24 cellular contexts compared by ENCODE assay signal in the genomic region with DNA sequence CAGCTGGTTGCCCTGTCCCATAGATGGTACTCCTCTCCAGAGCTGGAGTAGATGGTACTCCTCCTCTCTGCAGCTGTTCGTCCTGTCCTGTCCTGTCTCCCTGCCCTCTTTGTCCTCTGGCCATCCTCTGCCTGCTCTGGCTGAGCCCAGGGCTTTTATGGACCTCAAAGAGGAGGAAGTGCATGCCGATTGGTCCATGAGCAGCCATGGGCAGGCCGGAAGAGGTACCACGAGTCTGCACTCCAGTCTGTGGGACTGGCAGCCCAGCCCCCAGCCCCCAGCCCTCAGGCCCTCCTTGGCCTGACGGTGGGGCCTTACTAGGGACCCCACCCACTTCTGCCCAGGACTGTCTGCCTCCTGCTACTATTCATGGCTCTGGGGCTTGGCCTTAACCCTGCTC. TPM values are rescaled to one million over a fixed set of nuclear protein-coding genes. Genes with fewer than 3 reads are reported as not detected.
DNase-seq lines count a peak whose midpoint lies in the region; ATAC-seq, FAIRE-seq and TF ChIP-seq lines count a peak whose summit lies in the region.
"Had no signal": no experiment of that assay in that cellular context is flagged by ENCODE, and none has a peak within 500 bp of the region (broad histone marks: within the 10 kb centered on the region; RNA-seq: fewer than 3 reads in every experiment).

No MANE protein-coding gene starts in this region.

- H3K18ac ChIP-seq in H1 (ENCODE audit: extremely low read depth, low read length) (no peak overlapping the region), trophoblast cell (ENCODE audit: low read length) (no peak overlapping the region)

- no peak for FAIRE-seq in H1 (lab: Jason Lieb, UNC)
- FAIRE-seq in HepG2 (lab: Jason Lieb, UNC) = no peak
- FAIRE-seq: A204.1, D721Med, G401.6, GM12891 had no signal

- H3K79me2 ChIP-seq in H1 (ENCODE audit: control insufficient read depth in 1 of 2, insufficient read depth in 2 of 2, low read length in 2 of 2) (no peaks in the 10 kb centered on the region), HepG2 (ENCODE audit: insufficient read depth, low read length) (no peaks in the 10 kb centered on the region), trophoblast cell (ENCODE audit: control insufficient read depth, insufficient read depth, low read length, poor library complexity) (no peaks in the 10 kb centered on the region)

- no peak overlapping the region for H3K14ac ChIP-seq in H1 (ENCODE audit: insufficient read length)
- H3K14ac ChIP-seq in trophoblast cell (ENCODE audit: low read length) = no peak overlapping the region

- no peak overlapping the region for H3K56ac ChIP-seq in H1 (replicated peaks; ENCODE audit: insufficient read length, low read depth, low read length)

- no peaks in the 10 kb centered on the region for H3K23me2 ChIP-seq in H1 (ENCODE audit: low read depth, low read length)

- H4K20me1 ChIP-seq in H1 (replicated peaks in 1 of 2; ENCODE audit: control insufficient read depth in 1 of 2, insufficient read depth in 2 of 2, low read length in 2 of 2) = no peaks in the 10 kb centered on the region
- no peaks in the 10 kb centered on the region for H4K20me1 ChIP-seq in HepG2 (ENCODE audit: insufficient read depth, low read length)
- H4K20me1 ChIP-seq: BLaER1 had no signal

- no peak overlapping the region for H4K91ac ChIP-seq in H1 (replicated peaks; ENCODE audit: insufficient read length, low read length)
- no peak overlapping the region for H4K91ac ChIP-seq in trophoblast cell (ENCODE audit: low read depth, low read length)

- no peak overlapping the region for H3K4me3 ChIP-seq in H1 (ENCODE audit: extremely low read depth in 1 of 4, insufficient read depth in 2 of 4, low read depth in 3 of 4, low read length in 4 of 4)
- peak overlapping the region in 1 of 3 experiments; percentile 50; a peak in 1 of 6 replicates for H3K4me3 ChIP-seq in HepG2 (replicated peaks in 1 of 3; ENCODE audit: insufficient read depth in 1 of 3, low read depth in 2 of 3, low read length in 3 of 3)
- H3K4me3 ChIP-seq in trophoblast cell (ENCODE audit: low read depth, low read length) = peak overlapping the region; percentile 25
- H3K4me3 ChIP-seq: BLaER1 had no signal

- CTCF ChIA-PET in H1 (lab: Charles Lee; ENCODE audit: partially characterized antibody) (interaction anchor here (1.0 to 4.6 kb wide), 5 partner anchors 9 to 41 kb away, joined by 3 to 35 read pairs (median 5); no protein-coding TSS in a partner anchor), HepG2 (lab: Yijun Ruan, JAX; ENCODE audit: low intra/inter-chr PET ratio, low total read pairs) (no interaction called here)

- H3K9ac ChIP-seq in H1 (replicated peaks in 1 of 4; ENCODE audit: extremely low read depth in 1 of 4, low read depth in 3 of 4, low read length in 3 of 4) (no peak overlapping the region), HepG2 (ENCODE audit: insufficient read depth, low read depth, low read length) (no peak overlapping the region), trophoblast cell (ENCODE audit: low read length) (peak overlapping the region; percentile 50)
- H3K9ac ChIP-seq: BLaER1 had no signal

- H3K23ac ChIP-seq in H1 (ENCODE audit: insufficient read length) (no peak overlapping the region), trophoblast cell (ENCODE audit: low read length) (no peak overlapping the region)

- H4K8ac ChIP-seq in H1 (ENCODE audit: extremely low read depth, insufficient read depth, low read length) (no peak overlapping the region), trophoblast cell (ENCODE audit: low read depth, low read length) (no peak overlapping the region)

- in situ Hi-C loops in HepG2 (cut with HindIII; ENCODE audit: extremely low pct_ligation_motif_present, low pct_unique_long_range_greater_than_20kb) = loop anchor here (5.0 kb wide), 1 partner anchor 44 kb away; no protein-coding TSS in a partner anchor

- no peak overlapping the region for H4K12ac ChIP-seq in trophoblast cell (ENCODE audit: low read depth, low read length)

- H2BK120ac ChIP-seq in H1 (replicated peaks; ENCODE audit: low read depth, low read length) (no peak overlapping the region), trophoblast cell (ENCODE audit: insufficient read depth, low read length, poor library complexity) (no peak overlapping the region)

- intact Hi-C loops in HepG2 (cut with micrococcal nuclease; ENCODE audit: unreplicated experiment) = no loop called here
- intact Hi-C loops in left colon (cut with DNase I, micrococcal nuclease) = no loop called here

- no TSS peak for BruUV-seq in HepG2 (replicated peaks; lab: Mats Ljungman, UMichigan)

- WGBS in H1 (ENCODE audit: extremely low coverage in 1 of 2, insufficient coverage in 1 of 2, insufficient read length in 1 of 2, insufficient replicate concordance in 2 of 2, low coverage in 1 of 2, low lambda C conversion rate in 2 of 2, missing lambda C conversion rate in 1 of 2), 2 experiments = 73% methylated on average over 4 of the region's 5 CpGs; no CpG with 5 or more reads in 1 of the 2 experiments
- WGBS in HepG2 (ENCODE audit: low lambda C conversion rate) = 0% methylated on average over 5 of the region's 5 CpGs
- no CpG with 5 or more reads among the region's 5 CpGs for WGBS in trophoblast cell (ENCODE audit: extremely low coverage, insufficient coverage, insufficient read length)

- H3K4me1 ChIP-seq in H1 (replicated peaks in 1 of 4; ENCODE audit: control insufficient read depth in 3 of 4, insufficient read depth in 4 of 4, low read length in 3 of 4) (no peaks in the 10 kb centered on the region), HepG2 (ENCODE audit: insufficient read depth, low read length) (no peaks in the 10 kb centered on the region), trophoblast cell (ENCODE audit: control insufficient read depth in 1 of 2, insufficient read depth in 2 of 2, low read length in 2 of 2) (peaks cover 0 to 3% of the 10 kb centered on the region in 2 experiments)
- H3K4me1 ChIP-seq: BE2C, BLaER1 had no signal

- no peak for TF ChIP-seq RAD21 in H1 (IDR thresholded peaks at IDR 0.05 in 1 of 2, conservative IDR thresholded peaks at IDR 0.05 in 1 of 2; ENCODE audit: low read depth in 2 of 2, low read length in 2 of 2)
- no peak for TF ChIP-seq RAD21 in HepG2 (CRISPR knock-in tag; IDR thresholded peaks at IDR 0.05)

- H4K5ac ChIP-seq in H1 (ENCODE audit: insufficient read length, low read depth, low read length) = no peak overlapping the region

- no peak overlapping the region for H2BK5ac ChIP-seq in H1 (ENCODE audit: low read depth, low read length)
- H2BK5ac ChIP-seq in trophoblast cell (ENCODE audit: low read depth, low read length, poor library complexity) = no peak overlapping the region

- no peak overlapping the region for H2AFZ ChIP-seq in H1 (ENCODE audit: low read length)
- H2AFZ ChIP-seq in HepG2 (ENCODE audit: low read length) = no peak overlapping the region
- H2AFZ ChIP-seq in trophoblast cell (ENCODE audit: insufficient read depth, low read length, poor library complexity) = no peak overlapping the region

- H3K79me1 ChIP-seq in H1 (ENCODE audit: low read depth, low read length) (no peaks in the 10 kb centered on the region), trophoblast cell (ENCODE audit: low read length) (no peaks in the 10 kb centered on the region)

- H2BK15ac ChIP-seq in H1 (ENCODE audit: low read length) = no peak overlapping the region

- H2BK12ac ChIP-seq in H1 (ENCODE audit: low read depth, low read length) (no peak overlapping the region), trophoblast cell (ENCODE audit: low read length) (no peak overlapping the region)

- H3K27ac ChIP-seq in H1 (ENCODE audit: low read depth, low read length) = no peak overlapping the region
- H3K27ac ChIP-seq in HepG2 (ENCODE audit: extremely low read length, insufficient read depth, low read length) = no peak overlapping the region
- H3K27ac ChIP-seq in trophoblast cell (ENCODE audit: low read depth, low read length) = no peak overlapping the region
- H3K27ac ChIP-seq: BLaER1 had no signal

- H2AK5ac ChIP-seq in H1 (ENCODE audit: low read depth, low read length) (peak overlapping the region; percentile 24; the same call in 1 of the 2 replicates), trophoblast cell (ENCODE audit: low read length) (no peak overlapping the region)

- TF ChIP-seq EP300 in H1 (IDR thresholded peaks at IDR 0.05; ENCODE audit: borderline replicate concordance in 1 of 2, low read depth in 2 of 2, low read length in 2 of 2) = no peak
- TF ChIP-seq EP300 in HepG2 (IDR thresholded peaks at IDR 0.05; ENCODE audit: low read depth in 2 of 2, low read length in 2 of 2) = no peak
- TF ChIP-seq EP300 in HepG2 (CRISPR knock-in tag; IDR thresholded peaks at IDR 0.05; ENCODE audit: borderline replicate concordance) = no peak

- no peak overlapping the region for H2BK20ac ChIP-seq in H1 (ENCODE audit: low read length)

- DNase-seq in H1 (ENCODE audit: low read depth in 1 of 2, low spot score in 2 of 2) = no peak
- DNase-seq in HepG2 (ENCODE audit: low spot score) = no peak
- no peak for DNase-seq in trophoblast cell
- DNase-seq in left colon = no peak
- DNase-seq in germinal center (ENCODE audit: low spot score) = no peak
- DNase-seq in NCI-H524 (lab: John Stamatoyannopoulos, UW) = no peak
- DNase-seq: 8988T; ACHN; BE2C; C1 segment of cervical spinal cord; Caco-2; Calu3; CD4-positive, alpha-beta memory T cell; CD4-positive, CD25-positive, alpha-beta regulatory T cell; CD8-positive, alpha-beta memory T cell; DMS79 treated with DMSO at 0.1 percent for 48 hours; GF-D8 had no signal

- no peaks in the 10 kb centered on the region for H3K36me3 ChIP-seq in H1 (ENCODE audit: control insufficient read depth in 2 of 4, insufficient read depth in 4 of 4, low read length in 3 of 4)
- H3K36me3 ChIP-seq in HepG2 (replicated peaks in 1 of 2; ENCODE audit: control insufficient read depth in 1 of 2, insufficient read depth in 2 of 2, low read length in 2 of 2) = no peaks in the 10 kb centered on the region
- no peaks in the 10 kb centered on the region for H3K36me3 ChIP-seq in trophoblast cell (ENCODE audit: control insufficient read depth in 1 of 2, insufficient read depth in 2 of 2, low read length in 2 of 2)
- H3K36me3 ChIP-seq: BE2C, BLaER1 had no signal

- no peak for TF ChIP-seq POLR2A in H1 (IDR thresholded peaks at IDR 0.05; ENCODE audit: control extremely low read depth in 1 of 2, low read depth in 2 of 2, low read length in 2 of 2)
- peak in 1 of 2 experiments; percentile 56; a peak in 2 of 4 replicates for TF ChIP-seq POLR2A in HepG2 (IDR thresholded peaks at IDR 0.05; ENCODE audit: insufficient read depth in 1 of 2, low read depth in 2 of 2, low read length in 2 of 2)

- H3K4me2 ChIP-seq in H1 (ENCODE audit: insufficient read depth in 1 of 2, low read depth in 2 of 2, low read length in 2 of 2) = no peak overlapping the region
- H3K4me2 ChIP-seq in HepG2 (ENCODE audit: low read depth, low read length) = peak overlapping the region; percentile 48
- no peak overlapping the region for H3K4me2 ChIP-seq in trophoblast cell (ENCODE audit: low read length)
- H3K4me2 ChIP-seq: BLaER1 had no signal

- peak; percentile 72 for ATAC-seq in HepG2
- no peak for ATAC-seq in left colon

- POLR2A ChIA-PET in H1 (lab: Charles Lee; ENCODE audit: partially characterized antibody) = interaction anchor here (0.8 to 2.9 kb wide), 3 partner anchors 9 to 268 kb away, joined by 3 to 8 read pairs (median 3); no protein-coding TSS in a partner anchor
- POLR2A ChIA-PET in HepG2 (lab: Yijun Ruan, JAX) = interaction anchor here (1.1 kb wide), 1 partner anchor 9 kb away, joined by 3 read pairs; no protein-coding TSS in a partner anchor

- TF ChIP-seq CTCF in H1 (IDR thresholded peaks at IDR 0.05; ENCODE audit: control extremely low read depth in 1 of 3, insufficient read depth in 1 of 3, low read depth in 1 of 3, low read length in 3 of 3) = no peak
- no peak for TF ChIP-seq CTCF in HepG2 (CRISPR knock-in tag; IDR thresholded peaks at IDR 0.05)

- H3K9me3 ChIP-seq in H1 (ENCODE audit: insufficient read depth in 2 of 2, low read depth in 1 of 2, low read length in 1 of 2) (peaks cover 0 to 7% of the 10 kb centered on the region in 2 experiments; a peak in 2 of 4 replicates), HepG2 (ENCODE audit: low read length) (peaks cover 15% of the 10 kb centered on the region), trophoblast cell (ENCODE audit: insufficient read depth, low read depth, low read length) (peaks cover 16% of the 10 kb centered on the region)

- H3K4ac ChIP-seq in H1 (replicated peaks; ENCODE audit: insufficient read length, low read depth, low read length) = no peak overlapping the region
- no peak overlapping the region for H3K4ac ChIP-seq in trophoblast cell (ENCODE audit: low read depth, low read length)

- no peaks in the 10 kb centered on the region for H3K27me3 ChIP-seq in H1 (replicated peaks in 1 of 4; ENCODE audit: control insufficient read depth in 3 of 4, extremely low read depth in 1 of 4, insufficient read depth in 3 of 4, low read length in 3 of 4)
- H3K27me3 ChIP-seq in HepG2 (ENCODE audit: control insufficient read depth in 1 of 2, insufficient read depth in 2 of 2, low read length in 2 of 2) = no peaks in the 10 kb centered on the region
- H3K27me3 ChIP-seq in trophoblast cell (ENCODE audit: insufficient read depth, low read length) = no peaks in the 10 kb centered on the region
- H3K27me3 ChIP-seq: BE2C, BLaER1 had no signal

RNA-seq across cellular contexts. Expression of a gene that starts 27.0 kb away (rescaled TPM):
- 0.73 and 1.4 TPM in 2 replicates for total RNA-seq in H1 (2021; fragmentation: NEBNext Ultra II Directional; extraction: Animal tissue kit (Norgen Biotek cat#: 25700))
- polyA plus RNA-seq in H1 (2011; rRNA removed) (1.3 and 1.7 TPM in 2 replicates), HepG2 (2011; rRNA removed) (not detected in 2 replicates)
- polyA plus RNA-seq in H1 (2011; cell fraction: cytosol; rRNA removed) = 1.5 TPM
- 0.39 TPM for polyA plus RNA-seq in H1 (2011; cell fraction: nucleus; rRNA removed)
- polyA plus RNA-seq in H1 (2012, experiment 1 of 2) = 1.1 to 1.6 TPM (median 1.3 TPM) in 4 replicates
- polyA plus RNA-seq in H1 (2012, experiment 2 of 2) = 1.9 TPM
- polyA plus RNA-seq in H1 (2013, experiment 1 of 2) = 1.0 TPM
- 1.0 TPM for polyA plus RNA-seq in H1 (2013, experiment 2 of 2)
- polyA minus RNA-seq in H1 (2011; rRNA and poly(A)+ RNA removed) = 1.8 and 2.0 TPM in 2 replicates
- polyA minus RNA-seq in H1 (2011; cell fraction: cytosol; rRNA and poly(A)+ RNA removed) = not detected
- 1.00 TPM for polyA minus RNA-seq in H1 (2011; cell fraction: nucleus; rRNA and poly(A)+ RNA removed)
- total RNA-seq in HepG2 (2016; rRNA removed; fragmentation: Illumina TruSeq; extraction: Trizol) (not detected in 2 replicates), left colon (1 to 10 TPM; 1.3 to 1.4 TPM)
- total RNA-seq in HepG2 (2016; cell fraction: cytosol; rRNA removed; fragmentation: Illumina TruSeq; extraction: Trizol; ENCODE audit: low read depth) = not detected in 2 replicates
- not detected in 2 replicates for total RNA-seq in HepG2 (2016; cell fraction: insoluble cytoplasmic fraction; rRNA removed; fragmentation: Illumina TruSeq; extraction: Trizol)
- total RNA-seq in HepG2 (2016; cell fraction: membrane; rRNA removed; fragmentation: Illumina TruSeq; extraction: Trizol) = not detected in 2 replicates
- not detected in 2 replicates for total RNA-seq in HepG2 (2016; cell fraction: nucleus; rRNA removed; fragmentation: Illumina TruSeq; extraction: Trizol)
- not detected in 2 replicates for polyA plus RNA-seq in HepG2 (2011; cell fraction: cytosol; rRNA removed)
- not detected in 2 replicates for polyA plus RNA-seq in HepG2 (2011; cell fraction: nucleus; rRNA removed)
- polyA plus RNA-seq in HepG2 (2012) = not detected in 2 replicates
- polyA plus RNA-seq in HepG2 (2016; cell fraction: cytosol; fragmentation: Illumina TruSeq; extraction: Trizol; ENCODE audit: low read depth) = not detected in 2 replicates
- not detected in 2 replicates for polyA plus RNA-seq in HepG2 (2016; cell fraction: insoluble cytoplasmic fraction; fragmentation: Illumina TruSeq; extraction: Trizol; ENCODE audit: low read depth)
- polyA plus RNA-seq in HepG2 (2016; cell fraction: membrane; fragmentation: Illumina TruSeq; extraction: Trizol; ENCODE audit: low read depth) = not detected in 2 replicates
- not detected in 2 replicates for polyA plus RNA-seq in HepG2 (2016; cell fraction: nucleus; fragmentation: Illumina TruSeq; extraction: Trizol; ENCODE audit: insufficient read depth, low read depth)
- polyA minus RNA-seq in HepG2 (2011; rRNA and poly(A)+ RNA removed; ENCODE audit: low replicate concordance) = not detected in 2 replicates
- polyA minus RNA-seq in HepG2 (2011; cell fraction: cytosol; rRNA and poly(A)+ RNA removed) = not detected in 2 replicates
- polyA minus RNA-seq in HepG2 (2011; cell fraction: nucleus; rRNA and poly(A)+ RNA removed) = not detected in 2 replicates
- polyA plus RNA-seq in trophoblast cell (2013) = 0.23 and 0.24 TPM in 2 replicates
- total RNA-seq: Caco-2, Calu3 had no signal

RNA-seq across cellular contexts. Expression of a gene that starts 27.2 kb away (rescaled TPM):
- total RNA-seq in H1 (2021; fragmentation: NEBNext Ultra II Directional; extraction: Animal tissue kit (Norgen Biotek cat#: 25700)) = 1.1 and 1.3 TPM in 2 replicates
- 2.5 and 3.6 TPM in 2 replicates for polyA plus RNA-seq in H1 (2011; rRNA removed)
- 2.1 TPM for polyA plus RNA-seq in H1 (2011; cell fraction: cytosol; rRNA removed)
- polyA plus RNA-seq in H1 (2011; cell fraction: nucleus; rRNA removed) = 2.9 TPM
- 0.54 to 1.8 TPM (median 1.5 TPM) in 4 replicates for polyA plus RNA-seq in H1 (2012, experiment 1 of 2)
- 1.7 TPM for polyA plus RNA-seq in H1 (2012, experiment 2 of 2)
- 1.4 TPM for polyA plus RNA-seq in H1 (2013, experiment 1 of 2)
- polyA plus RNA-seq in H1 (2013, experiment 2 of 2) = 1.4 TPM
- 1.3 and 3.8 TPM in 2 replicates for polyA minus RNA-seq in H1 (2011; rRNA and poly(A)+ RNA removed)
- polyA minus RNA-seq in H1 (2011; cell fraction: cytosol; rRNA and poly(A)+ RNA removed) = 2.5 TPM
- polyA minus RNA-seq in H1 (2011; cell fraction: nucleus; rRNA and poly(A)+ RNA removed) = 4.5 TPM
- not detected in 2 replicates for total RNA-seq in HepG2 (2016; rRNA removed; fragmentation: Illumina TruSeq; extraction: Trizol)
- not detected in 2 replicates for total RNA-seq in HepG2 (2016; cell fraction: cytosol; rRNA removed; fragmentation: Illumina TruSeq; extraction: Trizol; ENCODE audit: low read depth)
- total RNA-seq in HepG2 (2016; cell fraction: insoluble cytoplasmic fraction; rRNA removed; fragmentation: Illumina TruSeq; extraction: Trizol) = not detected in 2 replicates
- total RNA-seq in HepG2 (2016; cell fraction: membrane; rRNA removed; fragmentation: Illumina TruSeq; extraction: Trizol) = not detected in 2 replicates
- total RNA-seq in HepG2 (2016; cell fraction: nucleus; rRNA removed; fragmentation: Illumina TruSeq; extraction: Trizol) = not detected in 2 replicates
- not detected in 2 replicates for polyA plus RNA-seq in HepG2 (2011; rRNA removed)
- 0.04 TPM in 1 of 2 replicates, not detected in the other for polyA plus RNA-seq in HepG2 (2011; cell fraction: cytosol; rRNA removed)
- polyA plus RNA-seq in HepG2 (2011; cell fraction: nucleus; rRNA removed) = not detected in 2 replicates
- not detected in 2 replicates for polyA plus RNA-seq in HepG2 (2012)
- polyA plus RNA-seq in HepG2 (2016; cell fraction: cytosol; fragmentation: Illumina TruSeq; extraction: Trizol; ENCODE audit: low read depth) = not detected in 2 replicates
- not detected in 2 replicates for polyA plus RNA-seq in HepG2 (2016; cell fraction: insoluble cytoplasmic fraction; fragmentation: Illumina TruSeq; extraction: Trizol; ENCODE audit: low read depth)
- not detected in 2 replicates for polyA plus RNA-seq in HepG2 (2016; cell fraction: membrane; fragmentation: Illumina TruSeq; extraction: Trizol; ENCODE audit: low read depth)
- polyA plus RNA-seq in HepG2 (2016; cell fraction: nucleus; fragmentation: Illumina TruSeq; extraction: Trizol; ENCODE audit: insufficient read depth, low read depth) = not detected in 2 replicates
- polyA minus RNA-seq in HepG2 (2011; rRNA and poly(A)+ RNA removed; ENCODE audit: low replicate concordance) = not detected in 2 replicates
- polyA minus RNA-seq in HepG2 (2011; cell fraction: cytosol; rRNA and poly(A)+ RNA removed) = not detected in 2 replicates
- polyA minus RNA-seq in HepG2 (2011; cell fraction: nucleus; rRNA and poly(A)+ RNA removed) = not detected in 2 replicates
- polyA plus RNA-seq in trophoblast cell (2013) = 0.15 and 0.21 TPM in 2 replicates
- 1 to 10 TPM; 3.4 to 7.6 TPM for total RNA-seq in left colon
- total RNA-seq: Caco-2, Calu3 had no signal

RNA-seq across cellular contexts. Expression of a gene that starts 47.2 kb away (rescaled TPM):
- 0.34 and 0.73 TPM in 2 replicates for total RNA-seq in H1 (2021; fragmentation: NEBNext Ultra II Directional; extraction: Animal tissue kit (Norgen Biotek cat#: 25700))
- polyA plus RNA-seq in H1 (2011; rRNA removed) = 0.45 and 1.2 TPM in 2 replicates
- 0.49 TPM for polyA plus RNA-seq in H1 (2011; cell fraction: cytosol; rRNA removed)
- polyA plus RNA-seq in H1 (2011; cell fraction: nucleus; rRNA removed) = 1.3 TPM
- 0.32 to 0.56 TPM (median 0.43 TPM) in 4 replicates for polyA plus RNA-seq in H1 (2012, experiment 1 of 2)
- polyA plus RNA-seq in H1 (2012, experiment 2 of 2) = 0.88 TPM
- polyA plus RNA-seq in H1 (2013, experiment 1 of 2) = 0.57 TPM
- 0.61 TPM for polyA plus RNA-seq in H1 (2013, experiment 2 of 2)
- 0.39 and 0.73 TPM in 2 replicates for polyA minus RNA-seq in H1 (2011; rRNA and poly(A)+ RNA removed)
- 1.4 TPM for polyA minus RNA-seq in H1 (2011; cell fraction: cytosol; rRNA and poly(A)+ RNA removed)
- polyA minus RNA-seq in H1 (2011; cell fraction: nucleus; rRNA and poly(A)+ RNA removed) = 1.8 TPM
- not detected in 2 replicates for total RNA-seq in HepG2 (2016; rRNA removed; fragmentation: Illumina TruSeq; extraction: Trizol)
- not detected in 2 replicates for total RNA-seq in HepG2 (2016; cell fraction: cytosol; rRNA removed; fragmentation: Illumina TruSeq; extraction: Trizol; ENCODE audit: low read depth)
- not detected in 2 replicates for total RNA-seq in HepG2 (2016; cell fraction: insoluble cytoplasmic fraction; rRNA removed; fragmentation: Illumina TruSeq; extraction: Trizol)
- total RNA-seq in HepG2 (2016; cell fraction: membrane; rRNA removed; fragmentation: Illumina TruSeq; extraction: Trizol) = not detected in 2 replicates
- not detected in 2 replicates for total RNA-seq in HepG2 (2016; cell fraction: nucleus; rRNA removed; fragmentation: Illumina TruSeq; extraction: Trizol)
- not detected in 2 replicates for polyA plus RNA-seq in HepG2 (2011; rRNA removed)
- not detected in 2 replicates for polyA plus RNA-seq in HepG2 (2011; cell fraction: cytosol; rRNA removed)
- polyA plus RNA-seq in HepG2 (2011; cell fraction: nucleus; rRNA removed) = not detected in 2 replicates
- polyA plus RNA-seq in HepG2 (2012) = not detected in 2 replicates
- not detected in 2 replicates for polyA plus RNA-seq in HepG2 (2016; cell fraction: cytosol; fragmentation: Illumina TruSeq; extraction: Trizol; ENCODE audit: low read depth)
- polyA plus RNA-seq in HepG2 (2016; cell fraction: insoluble cytoplasmic fraction; fragmentation: Illumina TruSeq; extraction: Trizol; ENCODE audit: low read depth) = not detected in 2 replicates
- 0.16 TPM in 1 of 2 replicates, not detected in the other for polyA plus RNA-seq in HepG2 (2016; cell fraction: membrane; fragmentation: Illumina TruSeq; extraction: Trizol; ENCODE audit: low read depth)
- polyA plus RNA-seq in HepG2 (2016; cell fraction: nucleus; fragmentation: Illumina TruSeq; extraction: Trizol; ENCODE audit: insufficient read depth, low read depth) = not detected in 2 replicates
- 0.72 TPM in 1 of 2 replicates, not detected in the other for polyA minus RNA-seq in HepG2 (2011; rRNA and poly(A)+ RNA removed; ENCODE audit: low replicate concordance)
- not detected in 2 replicates for polyA minus RNA-seq in HepG2 (2011; cell fraction: cytosol; rRNA and poly(A)+ RNA removed)
- polyA minus RNA-seq in HepG2 (2011; cell fraction: nucleus; rRNA and poly(A)+ RNA removed) = not detected in 2 replicates
- 86.2 and 88.4 TPM in 2 replicates for polyA plus RNA-seq in trophoblast cell (2013)
- total RNA-seq in left colon = not detected
- total RNA-seq: Calu3; CD4-positive, alpha-beta memory T cell; CD4-positive, CD25-positive, alpha-beta regulatory T cell; CD8-positive, alpha-beta memory T cell had no signal

RNA-seq across cellular contexts. Expression of a gene that starts 50.8 kb away (rescaled TPM):
- 0.04 TPM in 1 of 2 replicates, not detected in the other for total RNA-seq in H1 (2021; fragmentation: NEBNext Ultra II Directional; extraction: Animal tissue kit (Norgen Biotek cat#: 25700))
- polyA plus RNA-seq in H1 (2011; rRNA removed) (not detected in 2 replicates), HepG2 (2011; rRNA removed) (0.13 TPM in 1 of 2 replicates, not detected in the other)
- not detected for polyA plus RNA-seq in H1 (2011; cell fraction: cytosol; rRNA removed)
- polyA plus RNA-seq in H1 (2011; cell fraction: nucleus; rRNA removed) = 0.01 TPM
- polyA plus RNA-seq in H1 (2012, experiment 1 of 2) = not detected in 4 replicates
- not detected for polyA plus RNA-seq in H1 (2012, experiment 2 of 2)
- polyA plus RNA-seq in H1 (2013, experiment 1 of 2) = 0.04 TPM
- polyA plus RNA-seq in H1 (2013, experiment 2 of 2) = not detected
- polyA minus RNA-seq in H1 (2011; rRNA and poly(A)+ RNA removed) = not detected in 2 replicates
- polyA minus RNA-seq in H1 (2011; cell fraction: cytosol; rRNA and poly(A)+ RNA removed) = not detected
- polyA minus RNA-seq in H1 (2011; cell fraction: nucleus; rRNA and poly(A)+ RNA removed) = not detected
- total RNA-seq in HepG2 (2016; rRNA removed; fragmentation: Illumina TruSeq; extraction: Trizol) (not detected in 2 replicates), left colon (10 to 100 TPM; 45.0 to 99.9 TPM)
- not detected in 2 replicates for total RNA-seq in HepG2 (2016; cell fraction: cytosol; rRNA removed; fragmentation: Illumina TruSeq; extraction: Trizol; ENCODE audit: low read depth)
- total RNA-seq in HepG2 (2016; cell fraction: insoluble cytoplasmic fraction; rRNA removed; fragmentation: Illumina TruSeq; extraction: Trizol) = not detected in 2 replicates
- total RNA-seq in HepG2 (2016; cell fraction: membrane; rRNA removed; fragmentation: Illumina TruSeq; extraction: Trizol) = not detected in 2 replicates
- 0.03 and 0.06 TPM in 2 replicates for total RNA-seq in HepG2 (2016; cell fraction: nucleus; rRNA removed; fragmentation: Illumina TruSeq; extraction: Trizol)
- 0.01 and 0.03 TPM in 2 replicates for polyA plus RNA-seq in HepG2 (2011; cell fraction: cytosol; rRNA removed)
- not detected in 2 replicates for polyA plus RNA-seq in HepG2 (2011; cell fraction: nucleus; rRNA removed)
- not detected in 2 replicates for polyA plus RNA-seq in HepG2 (2012)
- not detected in 2 replicates for polyA plus RNA-seq in HepG2 (2016; cell fraction: cytosol; fragmentation: Illumina TruSeq; extraction: Trizol; ENCODE audit: low read depth)
- polyA plus RNA-seq in HepG2 (2016; cell fraction: insoluble cytoplasmic fraction; fragmentation: Illumina TruSeq; extraction: Trizol; ENCODE audit: low read depth) = not detected in 2 replicates
- 0.01 TPM in 1 of 2 replicates, not detected in the other for polyA plus RNA-seq in HepG2 (2016; cell fraction: membrane; fragmentation: Illumina TruSeq; extraction: Trizol; ENCODE audit: low read depth)
- polyA plus RNA-seq in HepG2 (2016; cell fraction: nucleus; fragmentation: Illumina TruSeq; extraction: Trizol; ENCODE audit: insufficient read depth, low read depth) = not detected in 2 replicates
- polyA minus RNA-seq in HepG2 (2011; rRNA and poly(A)+ RNA removed; ENCODE audit: low replicate concordance) = not detected in 2 replicates
- polyA minus RNA-seq in HepG2 (2011; cell fraction: cytosol; rRNA and poly(A)+ RNA removed) = not detected in 2 replicates
- polyA minus RNA-seq in HepG2 (2011; cell fraction: nucleus; rRNA and poly(A)+ RNA removed) = under 0.01 and 0.13 TPM in 2 replicates
- 0.01 TPM in 1 of 2 replicates, not detected in the other for polyA plus RNA-seq in trophoblast cell (2013)
- total RNA-seq: A673; CD4-positive, CD25-positive, alpha-beta regulatory T cell; CD8-positive, alpha-beta memory T cell had no signal
- polyA plus RNA-seq: CD14-positive monocyte; CD4-positive, alpha-beta memory T cell; CD4-positive, CD25-positive, alpha-beta regulatory T cell; CD8-positive, alpha-beta memory T cell had no signal
